Comparison of ENCODE assay signal across 8 cellular contexts in the genomic region with DNA sequence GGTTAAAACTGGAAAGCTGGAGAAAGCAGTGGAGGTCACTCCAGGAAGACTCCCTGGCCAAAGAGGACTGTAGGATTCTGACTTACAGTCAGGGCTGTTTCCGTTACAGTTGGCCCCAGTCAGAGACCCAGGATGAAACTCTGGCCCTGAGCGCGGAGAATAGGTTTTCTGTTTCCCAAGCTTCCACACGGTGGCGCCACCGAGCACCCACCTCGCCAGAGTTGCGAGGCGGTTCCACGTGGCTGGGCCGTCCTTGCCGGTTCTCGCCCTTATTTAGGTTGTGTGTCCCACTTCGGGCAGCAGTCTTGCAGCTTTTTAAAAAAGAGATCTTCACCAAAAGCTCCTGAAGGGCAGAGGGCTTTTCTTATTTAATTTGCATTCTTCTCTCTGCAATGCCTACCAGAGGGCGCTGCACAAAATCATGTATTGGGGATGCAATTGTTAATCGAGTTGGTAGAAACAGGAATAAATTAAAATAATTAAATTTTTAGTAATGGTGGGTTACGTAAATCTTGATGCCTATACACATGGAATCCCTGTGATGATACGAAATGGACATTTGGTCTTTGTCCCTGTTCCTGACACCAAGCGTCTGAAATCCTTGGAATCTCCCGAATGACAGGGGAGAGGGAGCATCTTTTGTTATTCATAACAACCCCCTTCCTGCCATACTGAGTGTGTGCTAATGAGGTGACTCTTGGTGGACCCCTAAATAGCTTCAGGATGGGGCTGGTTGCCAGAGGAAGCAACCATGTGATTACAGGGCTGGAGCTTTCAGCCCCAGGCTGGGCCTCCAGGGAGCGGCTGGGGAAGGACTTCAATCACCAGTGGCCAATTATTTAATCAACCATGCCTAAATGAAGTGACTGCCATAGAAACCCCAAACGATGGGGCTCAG. TPM values are rescaled to one million over a fixed set of nuclear protein-coding genes. Genes with fewer than 3 reads are reported as not detected.
DNase-seq lines count a peak whose midpoint lies in the region; ATAC-seq and TF ChIP-seq lines count a peak whose summit lies in the region.

No MANE protein-coding gene starts in this region.

- intact Hi-C loops in HCT116 (cut with micrococcal nuclease) = loop anchor here (1.0 kb wide), 1 partner anchor 29 kb away; no protein-coding TSS in a partner anchor

- no peaks in the 10 kb centered on the region for H3K79me2 ChIP-seq in HCT116 (ENCODE audit: insufficient read depth, low read length)

- in situ Hi-C loops in astrocyte of the cerebellum (cut with HindIII; ENCODE audit: low sequenced_read_pairs) = no loop called here

- H3K4me1 ChIP-seq in HCT116 (ENCODE audit: control insufficient read depth in 1 of 2, insufficient read depth in 2 of 2, low read length in 2 of 2) = peaks cover 0 to 3% of the 10 kb centered on the region in 2 experiments; a peak in 1 of 4 replicates

- CTCF ChIA-PET in HCT116 (lab: Charles Lee) = interaction anchor here (0.6 to 1.1 kb wide), 3 partner anchors 26 to 108 kb away, joined by 3 to 4 read pairs (median 3); a partner anchor contains a TSS

- no TSS peak for BruUV-seq in HCT116 (replicated peaks; lab: Mats Ljungman, UMichigan)

- no peak overlapping the region for H3K27ac ChIP-seq in HCT116 (ENCODE audit: low read depth, low read length)

- ATAC-seq in HCT116 (peak; percentile 95), T-helper 17 cell (peak; percentile 79), GM18868 (IDR thresholded peaks at IDR 0.05; ENCODE audit: unreplicated experiment) (no peak)

- H3K9me2 ChIP-seq in HCT116 (ENCODE audit: insufficient read depth) = no peaks in the 10 kb centered on the region

- no peak for TF ChIP-seq POLR2A in HCT116 (IDR thresholded peaks at IDR 0.05; ENCODE audit: borderline replicate concordance, extremely low read depth, insufficient read depth, insufficient read length)

- H4K20me1 ChIP-seq in HCT116 (ENCODE audit: insufficient read depth) = no peaks in the 10 kb centered on the region

- H3K9ac ChIP-seq in HCT116 (ENCODE audit: low read length) = no peak overlapping the region

- no peaks in the 10 kb centered on the region for H3K4me1 Mint-ChIP-seq in T-helper 17 cell

- H3K9me3 ChIP-seq in HCT116 (ENCODE audit: control insufficient read depth in 1 of 2, insufficient read depth in 1 of 2, low read depth in 1 of 2, low read length in 2 of 2) (no peaks in the 10 kb centered on the region), T-helper 17 cell (ENCODE audit: control insufficient read depth, low read length, poor library complexity, severe bottlenecking) (no peaks in the 10 kb centered on the region)

- POLR2A ChIA-PET in HCT116 (lab: Charles Lee) = no interaction called here

- H2AFZ ChIP-seq in HCT116 (ENCODE audit: low read depth, low read length, poor library complexity, severe bottlenecking) = peak overlapping the region; percentile 80

- peak; percentile 75 to 97 (median 91) for TF ChIP-seq CTCF in HCT116 (IDR thresholded peaks at IDR 0.05 in 2 of 3, conservative IDR thresholded peaks at IDR 0.05 in 1 of 3; ENCODE audit: borderline replicate concordance in 1 of 3, insufficient read depth in 1 of 3, low read depth in 2 of 3, low read length in 2 of 3)
- TF ChIP-seq CTCF in astrocyte of the cerebellum (IDR thresholded peaks at IDR 0.05; ENCODE audit: low read depth, low read length, missing control alignments) = peak; percentile 73

- no peak overlapping the region for H3K4me3 Mint-ChIP-seq in T-helper 17 cell

- DNase-seq in AG20443 (ENCODE audit: low spot score) (peak; percentile 81), HCT116 (ENCODE audit: low read depth, low spot score) (peak; percentile 32), T-helper 17 cell (peak; percentile 44 to 64 (median 55)), astrocyte of the cerebellum (ENCODE audit: low read depth) (no peak), iPS-NIHi7 (ENCODE audit: extremely low spot score) (peak; percentile 89), epidermal melanocyte (ENCODE audit: insufficient read length, low spot score) (no peak)
- DNase-seq in stimulated activated CD4-positive, alpha-beta T cell treated with anti-CD3 and anti-CD28 coated beads, Interleukin-2, amount 100 ng/mL, for 48 hours = peak; percentile 69 to 75

- RAD21 ChIA-PET in HCT116 (lab: Charles Lee; ENCODE audit: low non-redundant PET in 1 of 2, low total read pairs in 2 of 2, uncharacterized antibody in 2 of 2, unreplicated experiment in 2 of 2) = no interaction called here

- H3K27me3 ChIP-seq in HCT116 (ENCODE audit: insufficient read depth, low read length) = peaks cover 29% of the 10 kb centered on the region

- H3K27me3 Mint-ChIP-seq in T-helper 17 cell = peaks cover 34% of the 10 kb centered on the region

- H3K36me3 Mint-ChIP-seq in T-helper 17 cell (ENCODE audit: low read depth) = peaks cover 2% of the 10 kb centered on the region

- no peaks in the 10 kb centered on the region for H3K36me3 ChIP-seq in HCT116 (ENCODE audit: control insufficient read depth in 1 of 2, insufficient read depth in 2 of 2, low read length in 2 of 2)

- H3K4me3 ChIP-seq in HCT116 (replicated peaks in 1 of 2; ENCODE audit: low read depth in 1 of 2, low read length in 2 of 2) (no peak overlapping the region), astrocyte of the cerebellum (ENCODE audit: low read depth, low read length) (no peak overlapping the region)

- peak; percentile 67 for TF ChIP-seq RAD21 in HCT116 (IDR thresholded peaks at IDR 0.05; ENCODE audit: low read depth)

- H3K4me2 ChIP-seq in HCT116 (ENCODE audit: low read length) = no peak overlapping the region

- no peak overlapping the region for H3K27ac Mint-ChIP-seq in T-helper 17 cell

TF ChIP-seq in HCT116, 20 proteins besides CTCF, POLR2A, EP300 and RAD21:
- TF ChIP-seq YY1 (IDR thresholded peaks at IDR 0.05; ENCODE audit: extremely low read depth, insufficient replicate concordance, low read depth, low read length) (no peak), CBX3 (IDR thresholded peaks at IDR 0.05; ENCODE audit: low read depth) (peak; percentile 93), EZH2phosphoT487 (IDR thresholded peaks at IDR 0.05; ENCODE audit: borderline replicate concordance) (no peak), EZH2 (IDR thresholded peaks at IDR 0.05) (no peak), POLR2AphosphoS5 (IDR thresholded peaks at IDR 0.05; ENCODE audit: low read depth, low read length) (no peak), ZNF274 (IDR thresholded peaks at IDR 0.05; ENCODE audit: low read depth, low read length) (no peak)
- TF ChIP-seq, protein P1, sequence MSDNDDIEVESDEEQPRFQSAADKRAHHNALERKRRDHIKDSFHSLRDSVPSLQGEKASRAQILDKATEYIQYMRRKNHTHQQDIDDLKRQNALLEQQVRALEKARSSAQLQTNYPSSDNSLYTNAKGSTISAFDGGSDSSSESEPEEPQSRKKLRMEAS (IDR thresholded peaks at IDR 0.05) = peak; percentile 99

RNA-seq across cellular contexts. Expression of a gene that starts 5.5 kb away (rescaled TPM):
- not detected for total RNA-seq in HCT116 (2021; ENCODE audit: unreplicated experiment)
- polyA plus RNA-seq in HCT116 (2012) = 0.29 TPM in 1 of 2 replicates, not detected in the other
- not detected for total RNA-seq in T-helper 17 cell

RNA-seq across cellular contexts. Expression of a gene that starts 49.7 kb away (rescaled TPM):
- not detected for total RNA-seq in HCT116 (2021; ENCODE audit: unreplicated experiment)
- polyA plus RNA-seq in HCT116 (2012) = not detected in 2 replicates
- not detected for total RNA-seq in T-helper 17 cell

Comparison
In these comparisons a context has a peak if more than half of its experiments do, and no peak if none do; other contexts are left out.
1. DNase-seq: peak in AG20443 (single experiment), HCT116 (single experiment), T-helper 17 cell (3 of 3), iPS-NIHi7 (single experiment) and stimulated activated CD4-positive, alpha-beta T cell treated with anti-CD3 and anti-CD28 coated beads, Interleukin-2, amount 100 ng/mL, for 48 hours (2 of 2); none in astrocyte of the cerebellum (single experiment) and epidermal melanocyte (single experiment).